In the genomic region with DNA sequence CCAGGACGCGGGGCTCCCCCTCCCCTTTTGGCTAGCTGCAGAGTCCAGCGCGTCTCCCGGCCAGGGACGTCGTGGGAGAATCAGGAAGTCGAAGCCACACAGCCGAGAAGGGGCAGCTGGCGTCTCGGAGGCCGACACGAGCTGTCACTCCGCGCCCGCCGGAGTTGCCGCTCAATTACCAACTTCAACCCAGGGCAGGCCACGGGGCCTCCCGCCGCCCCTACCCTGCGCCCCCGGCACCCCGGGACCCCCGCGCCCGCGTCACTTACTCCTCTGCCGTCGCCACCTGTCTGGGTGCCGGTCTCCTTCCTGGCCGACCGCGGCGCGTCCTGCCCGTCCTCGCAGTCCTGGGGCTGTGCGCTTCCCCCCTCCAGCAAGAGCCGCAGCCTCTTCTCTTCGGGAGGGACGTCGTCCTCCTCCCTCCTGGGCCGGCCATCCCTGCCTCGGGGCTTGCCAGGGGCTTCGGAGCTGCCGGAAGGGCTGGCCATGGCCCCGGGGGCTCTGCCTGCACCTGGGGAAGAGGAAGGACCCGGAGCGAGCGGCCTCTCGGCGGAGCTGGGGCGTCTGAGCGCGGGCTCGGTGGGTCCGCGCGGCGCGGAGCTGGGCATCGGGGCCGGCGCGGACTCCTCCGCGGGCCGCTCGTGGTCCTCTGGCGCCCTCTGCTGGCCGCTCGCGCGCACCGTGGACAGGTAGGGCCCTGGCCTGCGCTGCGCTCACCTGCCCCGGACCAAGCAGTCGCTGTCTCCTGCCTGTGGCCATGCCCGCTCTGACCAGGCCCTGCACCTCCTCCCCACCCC, we compare ENCODE assay signal across 8 cellular contexts.
DNase-seq lines count a peak whose midpoint lies in the region; ATAC-seq, FAIRE-seq and TF ChIP-seq lines count a peak whose summit lies in the region.
"Not testable (repeated sequence)": the region's sequence is repeated elsewhere in the genome, so short reads cannot be mapped to it uniquely, and the experiment has no call there.

No MANE protein-coding gene starts in this region.

- not testable (repeated sequence) for H3K79me2 ChIP-seq in neural cell (replicated peaks; ENCODE audit: insufficient read depth, low read length)

- not testable (repeated sequence) for H3F3A ChIP-seq in neural cell (ENCODE audit: insufficient read depth, low read length, poor library complexity, severe bottlenecking)

- H3K9ac ChIP-seq in BLaER1: not testable (repeated sequence)
- peak overlapping the region; percentile 34 for H3K9ac ChIP-seq in neural cell (ENCODE audit: low read length)

- not testable (repeated sequence) for H2AFZ ChIP-seq in neural cell (ENCODE audit: low read depth, low read length)

- peaks cover 13% of the 10 kb centered on the region; the same call in 1 of the 2 replicates for H3K27me3 ChIP-seq in BLaER1
- not testable (repeated sequence) for H3K27me3 ChIP-seq in neural cell (ENCODE audit: insufficient read depth, low read depth, low read length)

- ATAC-seq in left cardiac atrium: peak in 1 of 2 donors; percentile 37

- H3K27ac Mint-ChIP-seq in brain: not testable (repeated sequence)

- not testable (repeated sequence) for H3K4me1 ChIP-seq in BLaER1

- FAIRE-seq in H54 (lab: Jason Lieb, UNC): not testable (repeated sequence)

- not testable (repeated sequence) for TF ChIP-seq POLR2A in H54 (IDR thresholded peaks at IDR 0.05; ENCODE audit: low read depth, low read length)

- intact Hi-C loops in left cardiac atrium (cut with DNase I): not testable (repeated sequence)

- peak; percentile 7 for DNase-seq in H54 (ENCODE audit: insufficient read length, low spot score)
- DNase-seq in NCI-H69 (lab: John Stamatoyannopoulos, UW): peak; percentile 35
- peak; percentile 79 for DNase-seq in activated CD4-positive, alpha-beta T cell treated with anti-CD3 and anti-CD28 coated beads for 48 hours
- peak; percentile 65 for DNase-seq in left cardiac atrium
- peak; percentile 84 for DNase-seq in stimulated activated CD8-positive, alpha-beta memory T cell treated with anti-CD3 and anti-CD28 coated beads, Interleukin-4, amount 100 ng/mL, for 48 hours

- not testable (repeated sequence) for H3K9me3 ChIP-seq in BLaER1; neural cell (ENCODE audit: low read length)

- H3K9me3 Mint-ChIP-seq in brain: not testable (repeated sequence)

- H3K27ac ChIP-seq in BLaER1; neural cell (ENCODE audit: low read length): not testable (repeated sequence)

- not testable (repeated sequence) for H3K9me2 ChIP-seq in neural cell (ENCODE audit: insufficient read depth, low read length)

- H3K4me3 ChIP-seq in BLaER1: peak overlapping the region; percentile 63
- H3K4me3 ChIP-seq in neural cell (ENCODE audit: low read length): peak overlapping the region; percentile 63

- H3K4me1 Mint-ChIP-seq in brain: not testable (repeated sequence)

- not testable (repeated sequence) for TF ChIP-seq EP300 in neural cell (conservative IDR thresholded peaks at IDR 0.05; ENCODE audit: poor library complexity, severe bottlenecking)

- not testable (repeated sequence) for H3K36me3 Mint-ChIP-seq in brain

- peak overlapping the region; percentile 53 to 79 (median 72) for H3K4me3 Mint-ChIP-seq in brain

- H3K36me3 ChIP-seq in BLaER1; neural cell (ENCODE audit: insufficient read depth, low read length): not testable (repeated sequence)

- TF ChIP-seq RAD21 in neural cell (conservative IDR thresholded peaks at IDR 0.05): not testable (repeated sequence)

- H3K27me3 Mint-ChIP-seq in brain: peaks cover 17% of the 10 kb centered on the region

- H4K20me1 ChIP-seq in BLaER1; neural cell (ENCODE audit: insufficient read depth): not testable (repeated sequence)

- peak; percentile 87 to 90 for TF ChIP-seq CTCF in brain (conservative IDR thresholded peaks at IDR 0.05)
- not testable (repeated sequence) for TF ChIP-seq CTCF in neural cell (IDR thresholded peaks at IDR 0.05; ENCODE audit: poor library complexity, severe bottlenecking)

- peak overlapping the region; percentile 76 for H3K4me2 ChIP-seq in BLaER1
- H3K4me2 ChIP-seq in neural cell (ENCODE audit: low read length): not testable (repeated sequence)

Comparison
In these comparisons a context has a peak if more than half of its experiments do, and no peak if none do; other contexts are left out.
1. DNase-seq: peak in every context shown above with its lines; median percentile 84 in stimulated activated CD8-positive, alpha-beta memory T cell treated with anti-CD3 and anti-CD28 coated beads, Interleukin-4, amount 100 ng/mL, for 48 hours; 79 in activated CD4-positive, alpha-beta T cell treated with anti-CD3 and anti-CD28 coated beads for 48 hours; 65 in left cardiac atrium; 35 in NCI-H69; 7 in H54.